Comparison of ENCODE assay signal across 9 cellular contexts in genomic region chr2:207337234-207338219, GRCh38.
DNase-seq lines count a peak whose midpoint lies in the region; ATAC-seq, FAIRE-seq and TF ChIP-seq lines count a peak whose summit lies in the region.
"Had no signal": no experiment of that assay in that cellular context is flagged by ENCODE, and none has a peak within 500 bp of the region (broad histone marks: within the 10 kb centered on the region; RNA-seq: fewer than 3 reads in every experiment).

No MANE protein-coding gene starts in this region.

- ATAC-seq in GM18868 (IDR thresholded peaks at IDR 0.05; ENCODE audit: unreplicated experiment) = peak; percentile 33
- ATAC-seq in HG03460 (IDR thresholded peaks at IDR 0.05; ENCODE audit: unreplicated experiment) = peak; percentile 48
- ATAC-seq in GM12878 = peak; percentile 64
- ATAC-seq in stimulated activated effector memory CD8-positive, alpha-beta T cell treated with anti-CD3 and anti-CD28 coated beads, Interleukin-12 subunit alpha, Interleukin-12 subunit beta, amount 100 ng/mL, for 72 hours = peak; percentile 50

- H3K4me3 ChIP-seq in GM12878 = no peak overlapping the region
- no peak overlapping the region for H3K4me3 ChIP-seq in BE2C (ENCODE audit: low read depth, low read length)

- BruUV-seq in GM12878 (replicated peaks; lab: Mats Ljungman, UMichigan) = no TSS peak

- SMC1A ChIA-PET in GM12878 (lab: Charles Lee; ENCODE audit: uncharacterized antibody, unreplicated experiment) = interaction anchor here (0.6 to 3.1 kb wide), 22 partner anchors 8 to 643 kb away, joined by 3 to 25 read pairs (median 4); partner anchors contain the start of gene KLF7

- H3K27ac Mint-ChIP-seq in stimulated activated effector memory CD8-positive, alpha-beta T cell treated with anti-CD3 and anti-CD28 coated beads, Interleukin-12 subunit alpha, Interleukin-12 subunit beta, amount 100 ng/mL, for 72 hours = peak overlapping the region; percentile 95
- H3K27ac Mint-ChIP-seq: activated naive CD4-positive, alpha-beta T cell treated with anti-CD3 and anti-CD28 coated beads, Interleukin-2, amount 50 U/mL, for 24 hours had no signal

- TF ChIP-seq EP300 in GM12878 (IDR thresholded peaks at IDR 0.05; ENCODE audit: borderline replicate concordance in 1 of 2, control insufficient read depth in 1 of 2, low read depth in 2 of 2, low read length in 2 of 2) = peak in 1 of 2 experiments; percentile 40; a peak in 1 of 4 replicates

- TF ChIP-seq POLR2A in GM12878 (IDR thresholded peaks at IDR 0.05; ENCODE audit: low read depth, low read length) = no peak

- H3K4me1 ChIP-seq in GM12878 (ENCODE audit: control insufficient read depth, insufficient read depth, low read length) (peaks cover 41% of the 10 kb centered on the region), BE2C (peaks cover 18% of the 10 kb centered on the region)

- H2AFZ ChIP-seq in GM12878 (ENCODE audit: control insufficient read depth, low read depth, low read length) = peak overlapping the region; percentile 61

- H3K27me3 ChIP-seq in GM12878 (replicated peaks in 1 of 2; ENCODE audit: control insufficient read depth in 2 of 2, insufficient read depth in 2 of 2, low read length in 1 of 2) (no peaks in the 10 kb centered on the region), BE2C (no peaks in the 10 kb centered on the region)

- TF ChIP-seq RAD21 in GM12878 (IDR thresholded peaks at IDR 0.05; ENCODE audit: insufficient read depth, low read depth, low read length) = no peak

- POLR2A ChIA-PET in GM12878 (lab: Charles Lee) = interaction anchor here (0.6 to 1.3 kb wide), 6 partner anchors 12 to 287 kb away, joined by 3 to 5 read pairs (median 4); no protein-coding TSS in a partner anchor

- CTCF ChIA-PET in GM12878 (lab: Yijun Ruan, JAX) = interaction anchor here (0.6 to 1.9 kb wide), 6 partner anchors 8 to 783 kb away, joined by 3 to 9 read pairs (median 4); no protein-coding TSS in a partner anchor

- peak overlapping the region; percentile 45 for H3K4me3 Mint-ChIP-seq in stimulated activated effector memory CD8-positive, alpha-beta T cell treated with anti-CD3 and anti-CD28 coated beads, Interleukin-12 subunit alpha, Interleukin-12 subunit beta, amount 100 ng/mL, for 72 hours
- H3K4me3 Mint-ChIP-seq: activated naive CD4-positive, alpha-beta T cell treated with anti-CD3 and anti-CD28 coated beads, Interleukin-2, amount 50 U/mL, for 24 hours had no signal

- peaks cover 7% of the 10 kb centered on the region for H3K36me3 Mint-ChIP-seq in stimulated activated effector memory CD8-positive, alpha-beta T cell treated with anti-CD3 and anti-CD28 coated beads, Interleukin-12 subunit alpha, Interleukin-12 subunit beta, amount 100 ng/mL, for 72 hours
- H3K36me3 Mint-ChIP-seq: activated naive CD4-positive, alpha-beta T cell treated with anti-CD3 and anti-CD28 coated beads, Interleukin-2, amount 50 U/mL, for 24 hours had no signal

- peaks cover 50% of the 10 kb centered on the region for H3K4me1 Mint-ChIP-seq in stimulated activated effector memory CD8-positive, alpha-beta T cell treated with anti-CD3 and anti-CD28 coated beads, Interleukin-12 subunit alpha, Interleukin-12 subunit beta, amount 100 ng/mL, for 72 hours

- peak; percentile 54 for FAIRE-seq in GM12878 (lab: Jason Lieb, UNC)

- intact Hi-C loops in GM12878 (cut with micrococcal nuclease; ENCODE audit: unreplicated experiment) = no loop called here

- H4K20me1 ChIP-seq in GM12878 (ENCODE audit: control insufficient read depth, insufficient read depth) = no peaks in the 10 kb centered on the region

- peak overlapping the region; percentile 78 for H3K27ac ChIP-seq in GM12878 (ENCODE audit: control insufficient read depth, insufficient read depth)

- 50% methylated on average over 6 of the region's 6 CpGs for WGBS in GM12878 (ENCODE audit: insufficient coverage, insufficient replicate concordance, low lambda C conversion rate, missing lambda C conversion rate)

- TF ChIP-seq CTCF in GM12878 (IDR thresholded peaks at IDR 0.05 in 2 of 3, conservative IDR thresholded peaks at IDR 0.05 in 1 of 3; ENCODE audit: control insufficient read depth in 2 of 3, extremely low read depth in 1 of 3, insufficient read depth in 1 of 3, low read depth in 3 of 3, low read length in 3 of 3) (no peak), BE2C (IDR thresholded peaks at IDR 0.05; ENCODE audit: low read depth, low read length) (no peak)

- H3K9me3 ChIP-seq in GM12878 (replicated peaks; ENCODE audit: control insufficient read depth, insufficient read depth, low read length) (no peaks in the 10 kb centered on the region), BE2C (no peaks in the 10 kb centered on the region)

- DNase-seq in A172 (ENCODE audit: low spot score) = peak; percentile 98
- no peak for DNase-seq in GM12878 (ENCODE audit: low read depth, low spot score)
- no peak for DNase-seq in stimulated activated effector memory CD8-positive, alpha-beta T cell treated with anti-CD3 and anti-CD28 coated beads, Interleukin-12 subunit alpha, Interleukin-12 subunit beta, amount 100 ng/mL, for 72 hours (ENCODE audit: low spot score in 2 of 2)
- DNase-seq in BE2C = no peak
- DNase-seq in AML-193 (lab: John Stamatoyannopoulos, UW) = no peak
- no peak for DNase-seq in DMS114 treated with DMSO at 0.1 percent for 48 hours (lab: John Stamatoyannopoulos, UW; ENCODE audit: unreplicated experiment)

- H3K4me2 ChIP-seq in GM12878 (ENCODE audit: control insufficient read depth, insufficient read depth) = peak overlapping the region; percentile 64

- peak overlapping the region; percentile 59 for H3K9ac ChIP-seq in GM12878 (ENCODE audit: control insufficient read depth, insufficient read depth, low read length)

- in situ Hi-C loops in GM12878 (cut with MboI) = loop anchor here (25.0 kb wide), 1 partner anchor 1625 kb away; no protein-coding TSS in a partner anchor

- RAD21 ChIA-PET in GM12878 (lab: Charles Lee; ENCODE audit: unreplicated experiment) = interaction anchor here (0.6 to 4.5 kb wide), 11 partner anchors 8 to 1251 kb away, joined by 3 to 33 read pairs (median 4); partner anchors contain the start of gene KLF7

- H3K9me3 Mint-ChIP-seq in stimulated activated effector memory CD8-positive, alpha-beta T cell treated with anti-CD3 and anti-CD28 coated beads, Interleukin-12 subunit alpha, Interleukin-12 subunit beta, amount 100 ng/mL, for 72 hours = no peaks in the 10 kb centered on the region
- H3K9me3 Mint-ChIP-seq: activated naive CD4-positive, alpha-beta T cell treated with anti-CD3 and anti-CD28 coated beads, Interleukin-2, amount 50 U/mL, for 24 hours had no signal

- H3K36me3 ChIP-seq in GM12878 (ENCODE audit: control insufficient read depth in 2 of 2, insufficient read depth in 2 of 2, low read length in 1 of 2) (no peaks in the 10 kb centered on the region), BE2C (no peaks in the 10 kb centered on the region)

- no peaks in the 10 kb centered on the region for H3K79me2 ChIP-seq in GM12878 (ENCODE audit: control insufficient read depth, insufficient read depth, low read length)

TF ChIP-seq in GM12878, 131 proteins besides CTCF, POLR2A, EP300 and RAD21 (continues in another document):
- TF ChIP-seq NBN (IDR thresholded peaks at IDR 0.05) = 0 out of 2 replicates have a peak, but pooled peaks have one; percentile 27
- TF ChIP-seq MTA2 (IDR thresholded peaks at IDR 0.05; ENCODE audit: low read depth) = peak; percentile 93
- TF ChIP-seq ZBTB40 (IDR thresholded peaks at IDR 0.05; ENCODE audit: borderline replicate concordance) = peak; percentile 97
- TF ChIP-seq CHD1 (IDR thresholded peaks at IDR 0.05; ENCODE audit: low read depth, low read length) = no peak
- TF ChIP-seq DPF2 (IDR thresholded peaks at IDR 0.05) = peak; percentile 68
- peak; percentile 70 for TF ChIP-seq RUNX3 (IDR thresholded peaks at IDR 0.05; ENCODE audit: low read length)
- no peak for TF ChIP-seq IKZF1 (conservative IDR thresholded peaks at IDR 0.05)
